In the genomic region with DNA sequence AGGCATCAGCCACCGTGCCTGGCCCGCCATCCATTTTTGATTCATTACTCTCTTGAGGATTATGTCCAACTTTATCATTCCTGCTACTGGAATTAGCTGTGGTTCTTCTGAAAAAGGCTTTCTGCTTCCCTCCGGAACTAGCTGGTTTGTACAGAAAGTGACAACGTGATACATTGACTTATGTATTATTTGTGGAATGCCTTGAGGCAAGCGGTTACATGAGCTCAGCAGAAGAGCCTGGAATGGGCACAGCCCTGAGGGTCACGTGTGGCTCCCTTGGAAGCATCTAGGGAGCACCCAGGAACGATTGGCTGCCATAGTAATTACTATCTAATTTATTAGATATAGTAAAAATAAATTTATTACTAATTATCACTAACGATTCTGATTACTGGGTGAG, we compare ENCODE assay signal across 26 cellular contexts. TPM values are rescaled to one million over a fixed set of nuclear protein-coding genes. Genes with fewer than 3 reads are reported as not detected.
DNase-seq lines count a peak whose midpoint lies in the region; ATAC-seq and TF ChIP-seq lines count a peak whose summit lies in the region.
"Had no signal": no experiment of that assay in that cellular context is flagged by ENCODE, and none has a peak within 500 bp of the region (broad histone marks: within the 10 kb centered on the region; RNA-seq: fewer than 3 reads in every experiment).

No MANE protein-coding gene starts in this region.

- DNase-seq in EH (ENCODE audit: low read depth): peak; percentile 27
- DNase-seq in M059J (ENCODE audit: low read depth): peak; percentile 64
- peak; percentile 67 for DNase-seq in epidermal melanocyte (ENCODE audit: insufficient read length, low spot score)
- DNase-seq in adrenal gland: no peak
- no peak for DNase-seq in A673 (ENCODE audit: low spot score)
- DNase-seq: activated CD8-positive, alpha-beta T cell treated with anti-CD3 and anti-CD28 coated beads, Interleukin-2, amount 10 ng/mL, durations not matched to agents 7 days and 5 days; activated T-cell treated with anti-CD3 and anti-CD28 coated beads, Interleukin-2, amount 50 U/mL, for 1 hour; aorta; CD8-positive, alpha-beta T cell; central memory CD4-positive, alpha-beta T cell; DMS53; left ventricle myocardium superior; NCI-H1417 treated with DMSO at 0.1 percent for 48 hours; NCI-H524 treated with DMSO at 0.1 percent for 48 hours; psoas muscle; stimulated activated CD4-positive, alpha-beta T cell treated with anti-CD3 and anti-CD28 coated beads, Interleukin-1b, Interleukin-23, amount 100 ng/mL, for 48 hours had no signal

- no peaks in the 10 kb centered on the region for H3K27me3 ChIP-seq in neutrophil
- H3K27me3 ChIP-seq in adrenal gland: no peaks in the 10 kb centered on the region
- H3K27me3 ChIP-seq in A673 (replicated peaks; ENCODE audit: insufficient read depth, low read depth, low read length, poor library complexity): no peaks in the 10 kb centered on the region
- H3K27me3 ChIP-seq: hepatocyte had no signal

- TF ChIP-seq POLR2A in adrenal gland (IDR thresholded peaks at IDR 0.05): no peak

- H3K36me3 ChIP-seq in neutrophil: no peaks in the 10 kb centered on the region
- no peaks in the 10 kb centered on the region for H3K36me3 ChIP-seq in adrenal gland (replicated peaks in 1 of 2)
- no peaks in the 10 kb centered on the region for H3K36me3 ChIP-seq in A673 (ENCODE audit: insufficient read depth, low read length, poor library complexity, severe bottlenecking)
- H3K36me3 ChIP-seq: neural progenitor cell had no signal

- H3K4me3 ChIP-seq in neutrophil (ENCODE audit: low read depth in 1 of 2, low read length in 1 of 2): no peak overlapping the region
- no peak overlapping the region for H3K4me3 ChIP-seq in adrenal gland
- no peak overlapping the region for H3K4me3 ChIP-seq in A673 (ENCODE audit: low read depth, low read length, poor library complexity, severe bottlenecking)
- H3K4me3 ChIP-seq: hepatocyte, neural progenitor cell, psoas muscle had no signal

- no peak for TF ChIP-seq CTCF in neutrophil (IDR thresholded peaks at IDR 0.05)
- TF ChIP-seq CTCF in adrenal gland (IDR thresholded peaks at IDR 0.05): no peak
- TF ChIP-seq CTCF in A673 (conservative IDR thresholded peaks at IDR 0.05; ENCODE audit: low read depth, low read length): no peak

- CTCF ChIA-PET in A673 (lab: Charles Lee): interaction anchor here (1.0 kb wide), 1 partner anchor 26 kb away, joined by 3 read pairs; a partner anchor contains a TSS

- 54 to 66% (median 61%) methylated on average over 8 of the region's 8 CpGs for WGBS in adrenal gland, 4 donors

- POLR2A ChIA-PET in A673 (lab: Charles Lee; ENCODE audit: low non-redundant PET): no interaction called here

- intact Hi-C loops in adrenal gland (cut with DNase I) (no loop called here), A673 (cut with micrococcal nuclease; ENCODE audit: unreplicated experiment) (loop anchor here (5.0 kb wide), 1 partner anchor 148 kb away; no protein-coding TSS in a partner anchor)

- H3K27ac ChIP-seq in neutrophil (peak overlapping the region; percentile 91), adrenal gland (no peak overlapping the region), A673 (ENCODE audit: low read depth, low read length, poor library complexity, severe bottlenecking) (no peak overlapping the region)
- H3K27ac ChIP-seq: hepatocyte, neural progenitor cell, psoas muscle had no signal

- ATAC-seq in GM19452 (IDR thresholded peaks at IDR 0.05; ENCODE audit: unreplicated experiment): no peak
- ATAC-seq: activated CD8-positive, alpha-beta T cell treated with anti-CD3 and anti-CD28 coated beads, Interleukin-2, amount 10 ng/mL, durations not matched to agents 7 days and 5 days; CD8-positive, alpha-beta T cell; left ventricle myocardium superior; psoas muscle; SK-N-SH treated with all-trans-retinoic acid at 6 μM for 48 hours; WTC11 had no signal

- no peaks in the 10 kb centered on the region for H3K9me3 ChIP-seq in neutrophil
- H3K9me3 ChIP-seq in adrenal gland (replicated peaks in 1 of 3): no peaks in the 10 kb centered on the region
- H3K9me3 ChIP-seq in A673 (ENCODE audit: low read depth, low read length, poor library complexity, severe bottlenecking): no peaks in the 10 kb centered on the region
- H3K9me3 ChIP-seq: psoas muscle had no signal

- H3K4me1 ChIP-seq in neutrophil (ENCODE audit: control insufficient read depth in 1 of 2, insufficient read depth in 1 of 2, low read depth in 1 of 2, low read length in 1 of 2) (peaks cover 77 to 78% of the 10 kb centered on the region in 2 experiments), adrenal gland (replicated peaks in 1 of 2) (peaks cover 0 to 5% of the 10 kb centered on the region in 2 donors), A673 (ENCODE audit: insufficient read depth, low read length, poor library complexity, severe bottlenecking) (no peaks in the 10 kb centered on the region)

- no TSS peak for BruUV-seq in A673 (replicated peaks; lab: Mats Ljungman, UMichigan)

RNA-seq across cellular contexts. Expression of a gene that starts 14.4 kb away (rescaled TPM):
- not detected in 2 replicates for total RNA-seq in M059J (2014; rRNA removed; shearing (Covaris generic))
- total RNA-seq in adrenal gland (1 to 10 TPM in 1 of 8 donors, under 1 TPM in 3, not detected in 4; 0.54 to 3.9 (median 0.76) TPM), A673 (2021) (not detected in 2 replicates)
- polyA plus RNA-seq in adrenal gland: 10 to 100 TPM in 2 of 3 donors, not detected in 1; 15.2 to 42.9 TPM
- total RNA-seq: aorta; CD8-positive, alpha-beta T cell; dermis microvascular lymphatic vessel endothelial cell; fibroblast of villous mesenchyme; hepatocyte; left ventricle myocardium superior; mucosa of gallbladder; WTC11 had no signal

RNA-seq across cellular contexts. Expression of a gene that starts 17.5 kb away (rescaled TPM):
- 0.30 and 2.8 TPM in 2 replicates for total RNA-seq in M059J (2014; rRNA removed; shearing (Covaris generic))
- 10 to 100 TPM; 21.3 to 90.8 (median 40.3) TPM for total RNA-seq in adrenal gland
- 100 to 1,000 TPM in 1 of 3 donors, 10 to 100 TPM in 2; 15.5 to 121 (median 53.7) TPM for polyA plus RNA-seq in adrenal gland
- 49.8 and 60.0 TPM in 2 replicates for total RNA-seq in A673 (2021)

RNA-seq across cellular contexts. Expression of a gene that starts 20.9 kb away (rescaled TPM):
- total RNA-seq in M059J (2014; rRNA removed; shearing (Covaris generic)): not detected in 2 replicates
- 1 to 10 TPM in 4 of 8 donors, under 1 TPM in 1, not detected in 3; 0.92 to 3.2 (median 1.7) TPM for total RNA-seq in adrenal gland
- polyA plus RNA-seq in adrenal gland: 1 to 10 TPM in 2 of 3 donors, not detected in 1; 5.1 to 7.4 TPM
- not detected in 2 replicates for total RNA-seq in A673 (2021)
- total RNA-seq: aorta, dermis microvascular lymphatic vessel endothelial cell, hepatocyte, psoas muscle, skeletal muscle tissue had no signal
- polyA plus RNA-seq: aorta had no signal

RNA-seq across cellular contexts. Expression of a gene that starts 22.5 kb away (rescaled TPM):
- total RNA-seq in M059J (2014; rRNA removed; shearing (Covaris generic)): not detected in 2 replicates
- total RNA-seq in adrenal gland (1 to 10 TPM in 1 of 8 donors, under 1 TPM in 6, not detected in 1; 0.26 to 1.9 (median 0.56) TPM), A673 (2021) (4.0 and 4.1 TPM in 2 replicates)
- polyA plus RNA-seq in adrenal gland: 1 to 10 TPM in 1 of 3 donors, under 1 TPM in 2; 0.47 to 1.4 (median 0.48) TPM
- total RNA-seq: activated CD8-positive, alpha-beta T cell treated with anti-CD3 and anti-CD28 coated beads, Interleukin-2, amount 10 ng/mL, durations not matched to agents 7 days and 5 days; dermis microvascular lymphatic vessel endothelial cell; fibroblast of villous mesenchyme; hepatocyte; skeletal muscle tissue; WTC11 had no signal
- polyA plus RNA-seq: hepatocyte had no signal

RNA-seq across cellular contexts. Expression of a gene that starts 24.8 kb away (rescaled TPM):
- 54.8 and 67.8 TPM in 2 replicates for total RNA-seq in M059J (2014; rRNA removed; shearing (Covaris generic))
- total RNA-seq in adrenal gland: 100 to 1,000 TPM in 4 of 8 donors, 10 to 100 TPM in 3, 1 to 10 TPM in 1; 3.7 to 155 (median 65.4) TPM
- 100 to 1,000 TPM in 2 of 3 donors, 10 to 100 TPM in 1; 80.0 to 655 (median 537) TPM for polyA plus RNA-seq in adrenal gland
- 129 and 130 TPM in 2 replicates for total RNA-seq in A673 (2021)

Comparison
In these comparisons a context has a peak if more than half of its experiments do, and no peak if none do; other contexts are left out.
1. DNase-seq: peak in EH (single experiment), M059J (single experiment) and epidermal melanocyte (single experiment); none in adrenal gland (0 of 7) and A673 (single experiment).